8 cellular contexts compared by ENCODE assay signal in genomic region chr2:231605607-231606091, GRCh38. TPM values are rescaled to one million over a fixed set of nuclear protein-coding genes. Genes with fewer than 3 reads are reported as not detected.
A peak's percentile ranks its signal among the peaks of the same experiment; 100 is the strongest.
DNase-seq lines count a peak whose midpoint lies in the region; ATAC-seq and TF ChIP-seq lines count a peak whose summit lies in the region.

No MANE protein-coding gene starts in this region.

- TF ChIP-seq CTCF in psoas muscle (IDR thresholded peaks at IDR 0.05) (no peak), GM10266 (IDR thresholded peaks at IDR 0.05; ENCODE audit: control insufficient read depth, insufficient read depth, low read depth, missing control alignments) (no peak)

- CTCF ChIA-PET in T-cell (lab: Charles Lee), result interaction anchor here in 1 of 2 donors (1.1 kb wide), 1 partner anchor 72 kb away, joined by 5 read pairs; no protein-coding TSS in a partner anchor

- H3K27me3 ChIP-seq in H7 (ENCODE audit: control insufficient read depth, insufficient read depth, low read length), result no peaks in the 10 kb centered on the region
- H3K27me3 ChIP-seq in psoas muscle (ENCODE audit: insufficient read depth in 3 of 3, low read length in 2 of 3), result no peaks in the 10 kb centered on the region

- H3K27ac Mint-ChIP-seq in T-cell, result peak overlapping the region in 1 of 2 donors; percentile 7

- peaks cover 8 to 22% (median 8%) of the 10 kb centered on the region in 3 donors for H3K4me1 Mint-ChIP-seq in T-cell

- WGBS in psoas muscle, 3 donors, result 41 to 54% (median 43%) methylated on average over 6 to 7 of the region's 7 CpGs

- H3K4me3 Mint-ChIP-seq in T-cell, result peak overlapping the region; percentile 58 to 68 (median 64)

- H3K4me1 ChIP-seq in psoas muscle, result peaks cover 25% of the 10 kb centered on the region

- peak; percentile 43 for DNase-seq in H7
- peak in 1 of 34 experiments; percentile 24 for DNase-seq in T-cell
- DNase-seq in head of caudate nucleus, result peak in 40 of 42 donors; percentile 36 to 83 (median 64)
- peak in 1 of 2 donors; percentile 71 for DNase-seq in psoas muscle
- DNase-seq in NCI-H446 (lab: John Stamatoyannopoulos, UW), result no peak
- DNase-seq in mesenteric fat pad (ENCODE audit: low spot score), result no peak
- no peak for DNase-seq in GM10266 (ENCODE audit: extremely low spot score)

- H3K36me3 ChIP-seq in H7 (replicated peaks; ENCODE audit: control insufficient read depth, insufficient read depth, low read length) (no peaks in the 10 kb centered on the region), psoas muscle (ENCODE audit: insufficient read depth in 1 of 2, low read depth in 1 of 2) (no peaks in the 10 kb centered on the region)

- intact Hi-C loops in head of caudate nucleus (cut with DNase I), result no loop called here
- intact Hi-C loops in psoas muscle (cut with DNase I), result no loop called here

- H3K36me3 Mint-ChIP-seq in T-cell, result no peaks in the 10 kb centered on the region

- no peaks in the 10 kb centered on the region for H3K9me3 Mint-ChIP-seq in T-cell

- peak overlapping the region; percentile 99 for H3K27ac ChIP-seq in psoas muscle

- no peak overlapping the region for H3K4me3 ChIP-seq in H7 (ENCODE audit: insufficient read depth, low read depth, low read length)
- peak overlapping the region; percentile 78 for H3K4me3 ChIP-seq in psoas muscle

- POLR2A ChIA-PET in T-cell (lab: Charles Lee), result interaction anchor here in 1 of 2 donors (0.6 kb wide), 1 partner anchor 46 kb away, joined by 3 read pairs; no protein-coding TSS in a partner anchor

- ATAC-seq in T-cell (replicated peaks in 1 of 4) (no peak), psoas muscle (peak; percentile 8 to 35 (median 21)), GM21576 (IDR thresholded peaks at IDR 0.05; ENCODE audit: unreplicated experiment) (no peak)

- no peaks in the 10 kb centered on the region for H3K9me3 ChIP-seq in psoas muscle

- H3K27me3 Mint-ChIP-seq in T-cell, result no peaks in the 10 kb centered on the region

RNA-seq across cellular contexts. Expression of gene TEX44, which starts 13.0 kb away (rescaled TPM):
- not detected in 2 replicates for total RNA-seq in H7 (2014; rRNA removed; shearing (Covaris generic))
- total RNA-seq in T-cell (not detected), psoas muscle (not detected), mesenteric fat pad (not detected)
- polyA plus RNA-seq in psoas muscle, result not detected

Comparison
In these comparisons a context has a peak if more than half of its experiments do, and no peak if none do; other contexts are left out.
1. DNase-seq: peak in H7 (single experiment) and head of caudate nucleus (40 of 42); none in NCI-H446 (0 of 2), mesenteric fat pad (single experiment) and GM10266 (single experiment).
2. ATAC-seq: peak in psoas muscle (4 of 4); none in T-cell (0 of 4) and GM21576 (single experiment).